ENCODE assay signal across 25 cellular contexts in genomic region chr15:26731965-26732364, GRCh38. TPM values are rescaled to one million over a fixed set of nuclear protein-coding genes. Genes with fewer than 3 reads are reported as not detected.
"Had no signal": no experiment of that assay in that cellular context is flagged by ENCODE, and none has a peak within 500 bp of the region (broad histone marks: within the 10 kb centered on the region; RNA-seq: fewer than 3 reads in every experiment).

No MANE protein-coding gene starts in this region.

- H3K36me3 Mint-ChIP-seq: natural killer cell; stimulated activated memory B cell treated with anti-CD40 and anti-IgM and Interleukin-4, amounts not matched to agents 10 μg/mL and 1 μg/mL and 100 μg/mL, for 72 hours had no signal

- H3K27me3 Mint-ChIP-seq: naive B cell; progenitor cell of endocrine pancreas; stimulated activated memory B cell treated with anti-CD40 and anti-IgM and Interleukin-4, amounts not matched to agents 10 μg/mL and 1 μg/mL and 100 μg/mL, for 72 hours; stimulated activated naive CD8-positive, alpha-beta T cell treated with anti-CD3 and anti-CD28 coated beads, Interleukin-15, amount 100 ng/mL, for 72 hours; type B pancreatic cell had no signal

- H3K4me1 Mint-ChIP-seq: mesothelial cell of epicardium; naive B cell; natural killer cell; nephron progenitor cell; stimulated activated memory B cell treated with anti-CD40 and anti-IgM and Interleukin-4, amounts not matched to agents 10 μg/mL and 1 μg/mL and 100 μg/mL, for 72 hours; stimulated activated naive CD8-positive, alpha-beta T cell treated with anti-CD3 and anti-CD28 coated beads, Interleukin-15, amount 100 ng/mL, for 72 hours had no signal

- H3K27ac ChIP-seq: hepatocyte, left ventricle myocardium inferior, neural progenitor cell, ovary, right atrium auricular region, right lobe of liver, tibial nerve had no signal

- H3K36me3 ChIP-seq: left ventricle myocardium inferior, ovary, right atrium auricular region, right lobe of liver, tibial nerve had no signal

- H3K27ac Mint-ChIP-seq: mesothelial cell of epicardium; naive B cell; natural killer cell; nephron progenitor cell; neural progenitor cell; progenitor cell of endocrine pancreas; stimulated activated memory B cell treated with anti-CD40 and anti-IgM and Interleukin-4, amounts not matched to agents 10 μg/mL and 1 μg/mL and 100 μg/mL, for 72 hours; stimulated activated naive CD8-positive, alpha-beta T cell treated with anti-CD3 and anti-CD28 coated beads, Interleukin-15, amount 100 ng/mL, for 72 hours; type B pancreatic cell had no signal

- ATAC-seq: natural killer cell; right lobe of liver; stimulated activated memory B cell treated with anti-CD40 and anti-IgM and Interleukin-4, amounts not matched to agents 10 μg/mL and 1 μg/mL and 100 μg/mL, for 72 hours; stimulated activated naive CD8-positive, alpha-beta T cell treated with anti-CD3 and anti-CD28 coated beads, Interleukin-15, amount 100 ng/mL, for 72 hours had no signal

- H3K9me3 ChIP-seq: right lobe of liver had no signal

- H3K4me1 ChIP-seq: left ventricle myocardium inferior, neural progenitor cell, right atrium auricular region, right lobe of liver, tibial nerve had no signal

- H3K27me3 ChIP-seq: hepatocyte, neural progenitor cell, ovary, right atrium auricular region, right lobe of liver, tibial nerve had no signal

- DNase-seq: islet precursor cell; left ventricle myocardium inferior; mesendoderm; naive B cell; natural killer cell; nephron progenitor cell; ovary; right lobe of liver; stimulated activated CD4-positive, alpha-beta T cell treated with anti-CD3 and anti-CD28 coated beads, Interleukin-1b, Interleukin-23, amount 100 ng/mL, for 48 hours; stimulated activated CD4-positive, alpha-beta T cell treated with anti-CD3 and anti-CD28 coated beads, Interleukin-2, amount 100 ng/mL, for 48 hours; stimulated activated CD4-positive, alpha-beta T cell treated with anti-CD3 and anti-CD28 coated beads, Interleukin-4, amount 100 ng/mL, for 4 hours; stimulated activated CD8-positive, alpha-beta memory T cell treated with anti-CD3 and anti-CD28 coated beads, Interleukin-4, amount 100 ng/mL, for 48 hours; stimulated activated naive CD4-positive, alpha-beta T cell treated with Interleukin-2 at 50 U/mL for 16 hours; stimulated activated naive CD8-positive, alpha-beta T cell treated with anti-CD3 and anti-CD28 coated beads, Interleukin-15, amount 100 ng/mL, for 72 hours; substantia nigra had no signal

- H3K4me3 ChIP-seq: hepatocyte, left ventricle myocardium inferior, lung, neural progenitor cell, ovary, right atrium auricular region, right lobe of liver, smooth muscle cell, tibial nerve had no signal

- H3K4me3 Mint-ChIP-seq: mesothelial cell of epicardium; natural killer cell; nephron progenitor cell; neural progenitor cell; stimulated activated memory B cell treated with anti-CD40 and anti-IgM and Interleukin-4, amounts not matched to agents 10 μg/mL and 1 μg/mL and 100 μg/mL, for 72 hours; stimulated activated naive CD8-positive, alpha-beta T cell treated with anti-CD3 and anti-CD28 coated beads, Interleukin-15, amount 100 ng/mL, for 72 hours; type B pancreatic cell had no signal

RNA-seq across cellular contexts. Expression of gene GABRB3, which starts 40.9 kb away (rescaled TPM):
- total RNA-seq: natural killer cell had no signal
